26 cellular contexts compared by ENCODE assay signal in the genomic region with DNA sequence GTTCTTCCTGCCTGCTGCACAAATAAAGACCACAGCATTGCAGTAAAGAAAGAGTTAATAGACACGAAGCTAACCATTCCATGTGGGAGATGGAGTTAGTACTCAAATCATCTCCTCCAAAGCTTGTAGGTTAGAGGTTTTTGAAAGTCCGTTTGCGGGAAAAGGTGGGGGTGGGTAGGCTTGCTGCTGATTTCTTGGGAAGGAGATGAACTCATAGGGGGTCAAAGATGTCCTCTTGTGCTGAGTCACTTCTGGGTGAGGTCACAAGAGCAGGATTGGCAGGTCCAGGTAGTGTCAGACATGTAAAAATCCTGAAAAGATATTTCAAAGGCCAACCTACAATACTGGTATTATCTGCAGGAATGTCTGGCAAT.
DNase-seq lines count a peak whose midpoint lies in the region; ATAC-seq, FAIRE-seq and TF ChIP-seq lines count a peak whose summit lies in the region.
"Had no signal": no experiment of that assay in that cellular context is flagged by ENCODE, and none has a peak within 500 bp of the region (broad histone marks: within the 10 kb centered on the region; RNA-seq: fewer than 3 reads in every experiment).

No MANE protein-coding gene starts in this region.

- peaks cover 29% of the 10 kb centered on the region for H3K9me3 Mint-ChIP-seq in WTC11
- H3K9me3 Mint-ChIP-seq: activated B cell treated with CpG ODN at 0.5 μM for 24 hours had no signal

- no peak for TF ChIP-seq EP300 in A549 (IDR thresholded peaks at IDR 0.05)

- H3K36me3 Mint-ChIP-seq in WTC11: peaks cover 14% of the 10 kb centered on the region
- H3K36me3 Mint-ChIP-seq: CD8-positive, alpha-beta memory T cell had no signal

- WGBS in A549 (ENCODE audit: missing lambda C conversion rate): 56% methylated on average over 3 of the region's 3 CpGs
- 83% methylated on average over 3 of the region's 3 CpGs for WGBS in hepatocyte (ENCODE audit: low lambda C conversion rate, missing lambda C conversion rate)

- H3K4me2 ChIP-seq in A549: peak overlapping the region; percentile 18; the same call in 1 of the 3 replicates
- no peak overlapping the region for H3K4me2 ChIP-seq in hepatocyte

- intact Hi-C loops in colonic mucosa (cut with DNase I): no loop called here
- intact Hi-C loops in posterior vena cava (cut with DNase I): no loop called here

- CTCF ChIA-PET in A549 (lab: Yijun Ruan, JAX): interaction anchor here (1.9 kb wide), 1 partner anchor 35 kb away, joined by 7 read pairs; no protein-coding TSS in a partner anchor
- CTCF ChIA-PET in WTC11 (lab: Charles Lee): no interaction called here

- H3K4me1 Mint-ChIP-seq in WTC11: peaks cover 39% of the 10 kb centered on the region
- H3K4me1 Mint-ChIP-seq: CD8-positive, alpha-beta memory T cell had no signal

- ATAC-seq in A549 (no peak), WTC11 (no peak), GM21737 (IDR thresholded peaks at IDR 0.05; ENCODE audit: unreplicated experiment) (no peak), HG02973 (IDR thresholded peaks at IDR 0.05; ENCODE audit: unreplicated experiment) (no peak)
- ATAC-seq: activated T-cell treated with anti-CD3 and anti-CD28 coated beads, Interleukin-2, amount 50 U/mL, for 4 hours; body of pancreas; left lobe of liver had no signal

- TF ChIP-seq CTCF in A549 (IDR thresholded peaks at IDR 0.05): no peak
- no peak for TF ChIP-seq CTCF in WTC11 (IDR thresholded peaks at IDR 0.05)
- no peak for TF ChIP-seq CTCF in hepatocyte (IDR thresholded peaks at IDR 0.05; ENCODE audit: poor library complexity)
- TF ChIP-seq CTCF in colonic mucosa (IDR thresholded peaks at IDR 0.05): no peak

- POLR2A ChIA-PET in A549 (lab: Yijun Ruan, JAX) (no interaction called here), WTC11 (lab: Charles Lee) (interaction anchor here (1.5 kb wide), 1 partner anchor 126 kb away, joined by 3 read pairs; a partner anchor contains a TSS)

- no peak overlapping the region for H2AFZ ChIP-seq in hepatocyte

- TF ChIP-seq POLR2A in A549 (IDR thresholded peaks at IDR 0.05; ENCODE audit: low read length): no peak

- no peak for FAIRE-seq in A549 (lab: Jason Lieb, UNC)

- no peaks in the 10 kb centered on the region for H3K36me3 ChIP-seq in HUES6 (ENCODE audit: control insufficient read depth, insufficient read depth, low read length)
- no peaks in the 10 kb centered on the region for H3K36me3 ChIP-seq in hepatocyte (replicated peaks; ENCODE audit: insufficient read depth, low read depth)
- no peaks in the 10 kb centered on the region for H3K36me3 ChIP-seq in colonic mucosa
- H3K36me3 ChIP-seq: HAP-1, sigmoid colon, uterus had no signal

- H4K20me1 ChIP-seq in hepatocyte (ENCODE audit: insufficient read depth, poor library complexity, severe bottlenecking): no peaks in the 10 kb centered on the region

- no peaks in the 10 kb centered on the region; the same call in none of the 2 replicates for H3K27me3 Mint-ChIP-seq in WTC11 (ENCODE audit: low read depth)
- H3K27me3 Mint-ChIP-seq: activated B cell treated with CpG ODN at 0.5 μM for 24 hours, progenitor cell of endocrine pancreas had no signal

- H3K4me3 ChIP-seq in A549 (no peak overlapping the region), HUES6 (ENCODE audit: low read depth, low read length) (no peak overlapping the region), hepatocyte (no peak overlapping the region), colonic mucosa (no peak overlapping the region)
- H3K4me3 ChIP-seq: body of pancreas, HAP-1, sigmoid colon, uterus had no signal

- no peak overlapping the region for H3K4me3 Mint-ChIP-seq in WTC11
- H3K4me3 Mint-ChIP-seq: activated B cell treated with CpG ODN at 0.5 μM for 24 hours; activated T-cell treated with anti-CD3 and anti-CD28 coated beads, Interleukin-2, amount 50 U/mL, for 4 hours; CD8-positive, alpha-beta memory T cell had no signal

- H3K79me2 ChIP-seq in hepatocyte: no peaks in the 10 kb centered on the region

- peak overlapping the region; percentile 33 for H3K9ac ChIP-seq in HUES6 (ENCODE audit: low read length)
- no peak overlapping the region for H3K9ac ChIP-seq in colonic mucosa (ENCODE audit: low read depth in 2 of 2, low read length in 2 of 2)

- H3K9me3 ChIP-seq in A549: no peaks in the 10 kb centered on the region
- no peaks in the 10 kb centered on the region; the same call in none of the 2 replicates for H3K9me3 ChIP-seq in HUES6 (ENCODE audit: control insufficient read depth, insufficient read depth, low read depth, low read length)
- H3K9me3 ChIP-seq in hepatocyte (ENCODE audit: low read depth): no peaks in the 10 kb centered on the region
- H3K9me3 ChIP-seq in colonic mucosa: no peaks in the 10 kb centered on the region
- H3K9me3 ChIP-seq: body of pancreas, HAP-1, sigmoid colon, uterus had no signal

- H3K9me2 ChIP-seq in hepatocyte (replicated peaks; ENCODE audit: insufficient read depth): no peaks in the 10 kb centered on the region

- H3K27ac Mint-ChIP-seq in WTC11: peak overlapping the region; percentile 13; the same call in 1 of the 2 replicates
- H3K27ac Mint-ChIP-seq: activated B cell treated with CpG ODN at 0.5 μM for 24 hours; CD8-positive, alpha-beta memory T cell; progenitor cell of endocrine pancreas had no signal

- TF ChIP-seq RAD21 in A549 (conservative IDR thresholded peaks at IDR 0.05 in 1 of 2, IDR thresholded peaks at IDR 0.05 in 1 of 2): no peak

- H3K27ac ChIP-seq in A549 (peak overlapping the region; percentile 29; a peak in 3 of 6 replicates), HUES6 (ENCODE audit: low read depth, low read length) (peak overlapping the region; percentile 87; the same call in 1 of the 2 replicates), hepatocyte (peak overlapping the region; percentile 23), colonic mucosa (no peak overlapping the region)
- H3K27ac ChIP-seq: body of pancreas, sigmoid colon, uterus had no signal

- H3K27me3 ChIP-seq in HUES6 (ENCODE audit: control insufficient read depth, insufficient read depth, low read length): no peaks in the 10 kb centered on the region
- no peaks in the 10 kb centered on the region for H3K27me3 ChIP-seq in hepatocyte
- no peaks in the 10 kb centered on the region for H3K27me3 ChIP-seq in colonic mucosa
- H3K27me3 ChIP-seq: body of pancreas, sigmoid colon, uterus had no signal

- H3K4me1 ChIP-seq in A549 (peaks cover 11% of the 10 kb centered on the region; the same call in 1 of the 3 replicates), HUES6 (ENCODE audit: control insufficient read depth, insufficient read depth, low read length) (peaks cover 29% of the 10 kb centered on the region), hepatocyte (ENCODE audit: insufficient read depth) (peaks cover 11% of the 10 kb centered on the region), colonic mucosa (no peaks in the 10 kb centered on the region)
- H3K4me1 ChIP-seq: body of pancreas, HAP-1, sigmoid colon, uterus had no signal

- DNase-seq in A549 (ENCODE audit: low read depth in 1 of 2, low spot score in 1 of 2) (peak in 1 of 2 experiments; percentile 19), WTC11 (ENCODE audit: low spot score) (no peak), hepatocyte (ENCODE audit: low spot score) (no peak), colonic mucosa (no peak), posterior vena cava (ENCODE audit: low spot score) (no peak)
- DNase-seq: activated B cell treated with CpG ODN at 0.5 μM for 24 hours; activated CD4-positive, alpha-beta T cell treated with anti-CD3 and anti-CD28 coated beads, Interleukin-2, amount 50 U/mL, for 1 hour; activated gamma-delta T cell treated with Interleukin-2 at 50 U/mL for 16 hours; activated T-cell treated with anti-CD3 and anti-CD28 coated beads, Interleukin-2, amount 50 U/mL, for 4 hours; body of pancreas; CD8-positive, alpha-beta memory T cell; Kasumi-1; NCI-H1048; NCI-H1694; NCI-H446 treated with DMSO at 0.1 percent for 48 hours; Right ventricle myocardium superior; sigmoid colon; stimulated activated naive CD4-positive, alpha-beta T cell; T1000; uterus had no signal

TF ChIP-seq in A549, 52 proteins besides CTCF, POLR2A, EP300 and RAD21:
- TF ChIP-seq POLR2AphosphoS2 (conservative IDR thresholded peaks at IDR 0.05; ENCODE audit: low read length): no peak
TF ChIP-seq in A549: peak in this region for 0.

TF ChIP-seq in WTC11, 78 proteins besides CTCF, POLR2A, EP300 and RAD21 (continues in another document):
- TF ChIP-seq, protein P1, sequence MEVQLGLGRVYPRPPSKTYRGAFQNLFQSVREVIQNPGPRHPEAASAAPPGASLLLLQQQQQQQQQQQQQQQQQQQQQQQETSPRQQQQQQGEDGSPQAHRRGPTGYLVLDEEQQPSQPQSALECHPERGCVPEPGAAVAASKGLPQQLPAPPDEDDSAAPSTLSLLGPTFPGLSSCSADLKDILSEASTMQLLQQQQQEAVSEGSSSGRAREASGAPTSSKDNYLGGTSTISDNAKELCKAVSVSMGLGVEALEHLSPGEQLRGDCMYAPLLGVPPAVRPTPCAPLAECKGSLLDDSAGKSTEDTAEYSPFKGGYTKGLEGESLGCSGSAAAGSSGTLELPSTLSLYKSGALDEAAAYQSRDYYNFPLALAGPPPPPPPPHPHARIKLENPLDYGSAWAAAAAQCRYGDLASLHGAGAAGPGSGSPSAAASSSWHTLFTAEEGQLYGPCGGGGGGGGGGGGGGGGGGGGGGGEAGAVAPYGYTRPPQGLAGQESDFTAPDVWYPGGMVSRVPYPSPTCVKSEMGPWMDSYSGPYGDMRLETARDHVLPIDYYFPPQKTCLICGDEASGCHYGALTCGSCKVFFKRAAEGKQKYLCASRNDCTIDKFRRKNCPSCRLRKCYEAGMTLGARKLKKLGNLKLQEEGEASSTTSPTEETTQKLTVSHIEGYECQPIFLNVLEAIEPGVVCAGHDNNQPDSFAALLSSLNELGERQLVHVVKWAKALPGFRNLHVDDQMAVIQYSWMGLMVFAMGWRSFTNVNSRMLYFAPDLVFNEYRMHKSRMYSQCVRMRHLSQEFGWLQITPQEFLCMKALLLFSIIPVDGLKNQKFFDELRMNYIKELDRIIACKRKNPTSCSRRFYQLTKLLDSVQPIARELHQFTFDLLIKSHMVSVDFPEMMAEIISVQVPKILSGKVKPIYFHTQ (CRISPR knock-in tag; IDR thresholded peaks at IDR 0.05): no peak
- no peak for TF ChIP-seq MYBL2 (CRISPR knock-in tag; IDR thresholded peaks at IDR 0.05)
- TF ChIP-seq TP53 (CRISPR knock-in tag; IDR thresholded peaks at IDR 0.05): no peak
- TF ChIP-seq NFATC4 (CRISPR knock-in tag; IDR thresholded peaks at IDR 0.05): no peak
- TF ChIP-seq, protein P2, sequence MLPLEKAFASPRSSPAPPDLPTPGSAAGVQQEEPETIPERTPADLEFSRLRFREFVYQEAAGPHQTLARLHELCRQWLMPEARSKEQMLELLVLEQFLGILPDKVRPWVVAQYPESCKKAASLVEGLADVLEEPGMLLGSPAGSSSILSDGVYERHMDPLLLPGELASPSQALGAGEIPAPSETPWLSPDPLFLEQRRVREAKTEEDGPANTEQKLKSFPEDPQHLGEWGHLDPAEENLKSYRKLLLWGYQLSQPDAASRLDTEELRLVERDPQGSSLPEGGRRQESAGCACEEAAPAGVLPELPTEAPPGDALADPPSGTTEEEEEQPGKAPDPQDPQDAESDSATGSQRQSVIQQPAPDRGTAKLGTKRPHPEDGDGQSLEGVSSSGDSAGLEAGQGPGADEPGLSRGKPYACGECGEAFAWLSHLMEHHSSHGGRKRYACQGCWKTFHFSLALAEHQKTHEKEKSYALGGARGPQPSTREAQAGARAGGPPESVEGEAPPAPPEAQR (CRISPR knock-in tag; IDR thresholded peaks at IDR 0.05): no peak
- no peak for TF ChIP-seq OVOL2 (CRISPR knock-in tag; IDR thresholded peaks at IDR 0.05; ENCODE audit: borderline replicate concordance)
